Comparison of ENCODE assay signal across 3 cellular contexts in genomic region chr3:190326361-190326760, GRCh38.
TF ChIP-seq lines count a peak whose summit lies in the region.

No MANE protein-coding gene starts in this region.

TF ChIP-seq in A549, 52 proteins besides CTCF, POLR2A, EP300 and RAD21 (continues in another document):
- TF ChIP-seq REST (IDR thresholded peaks at IDR 0.05): no peak
- no peak for TF ChIP-seq HEYL (CRISPR knock-in tag; IDR thresholded peaks at IDR 0.05)
- no peak for TF ChIP-seq KDM1A (IDR thresholded peaks at IDR 0.05; ENCODE audit: low read depth)
- TF ChIP-seq RFX5 (IDR thresholded peaks at IDR 0.05): no peak
- no peak for TF ChIP-seq ZC3H11A (IDR thresholded peaks at IDR 0.05)
- no peak for TF ChIP-seq EHMT2 (IDR thresholded peaks at IDR 0.05; ENCODE audit: low read depth)
- TF ChIP-seq KDM5A (IDR thresholded peaks at IDR 0.05): no peak
- TF ChIP-seq HOXB13 (CRISPR knock-in tag; IDR thresholded peaks at IDR 0.05; ENCODE audit: low read depth): no peak
- TF ChIP-seq EHF (CRISPR knock-in tag; IDR thresholded peaks at IDR 0.05): no peak
- no peak for TF ChIP-seq CHD2 (IDR thresholded peaks at IDR 0.05; ENCODE audit: low read length, partially characterized antibody)
- TF ChIP-seq PHF8 (IDR thresholded peaks at IDR 0.05; ENCODE audit: borderline replicate concordance, low read depth): no peak
- no peak for TF ChIP-seq HMGXB4 (CRISPR knock-in tag; IDR thresholded peaks at IDR 0.05; ENCODE audit: borderline replicate concordance)
- no peak for TF ChIP-seq RCOR1 (IDR thresholded peaks at IDR 0.05; ENCODE audit: low read depth, low read length)
- TF ChIP-seq E2F6 (IDR thresholded peaks at IDR 0.05; ENCODE audit: borderline replicate concordance, low read depth): no peak
- no peak for TF ChIP-seq HDAC2 (IDR thresholded peaks at IDR 0.05)

TF ChIP-seq in IMR-90, 13 proteins besides CTCF, POLR2A, EP300 and RAD21:
- no peak for TF ChIP-seq CEBPB (IDR thresholded peaks at IDR 0.05; ENCODE audit: low read depth, low read length)
- TF ChIP-seq ELK1 (IDR thresholded peaks at IDR 0.05; ENCODE audit: borderline replicate concordance, low read depth, low read length): no peak
- no peak for TF ChIP-seq FOS (IDR thresholded peaks at IDR 0.05; ENCODE audit: low read depth, low read length)
- no peak for TF ChIP-seq MAZ (IDR thresholded peaks at IDR 0.05; ENCODE audit: borderline replicate concordance, low read depth, low read length)
- no peak for TF ChIP-seq BHLHE40 (IDR thresholded peaks at IDR 0.05; ENCODE audit: low read depth, low read length)
- no peak for TF ChIP-seq NFE2L2 (IDR thresholded peaks at IDR 0.05; ENCODE audit: low read depth, low read length)
- no peak for TF ChIP-seq MAFK (IDR thresholded peaks at IDR 0.05; ENCODE audit: low read depth, low read length)
- TF ChIP-seq RFX5 (IDR thresholded peaks at IDR 0.05; ENCODE audit: low read depth, low read length): no peak
- TF ChIP-seq USF2 (IDR thresholded peaks at IDR 0.05; ENCODE audit: low read depth, low read length): no peak
- no peak for TF ChIP-seq CHD1 (IDR thresholded peaks at IDR 0.05; ENCODE audit: low read depth, low read length)
- TF ChIP-seq SMC3 (IDR thresholded peaks at IDR 0.05; ENCODE audit: low read depth, low read length): no peak
- TF ChIP-seq RCOR1 (IDR thresholded peaks at IDR 0.05; ENCODE audit: insufficient replicate concordance, low read length): no peak
- no peak for TF ChIP-seq MXI1 (IDR thresholded peaks at IDR 0.05; ENCODE audit: borderline replicate concordance, low read depth, low read length)

TF ChIP-seq in GM12891, 5 proteins besides CTCF, POLR2A, EP300 and RAD21:
- TF ChIP-seq SPI1 (IDR thresholded peaks at IDR 0.05; ENCODE audit: low read depth, low read length) (no peak), PAX5 (IDR thresholded peaks at IDR 0.05; ENCODE audit: insufficient read depth, low read length, severe bottlenecking) (no peak), POLR2AphosphoS5 (IDR thresholded peaks at IDR 0.05; ENCODE audit: low read depth, low read length) (no peak), POU2F2 (IDR thresholded peaks at IDR 0.05; ENCODE audit: low read depth, low read length) (no peak), TAF1 (IDR thresholded peaks at IDR 0.05; ENCODE audit: low read depth, low read length) (no peak)
